ENCODE assay signal across 30 cellular contexts in the genomic region with DNA sequence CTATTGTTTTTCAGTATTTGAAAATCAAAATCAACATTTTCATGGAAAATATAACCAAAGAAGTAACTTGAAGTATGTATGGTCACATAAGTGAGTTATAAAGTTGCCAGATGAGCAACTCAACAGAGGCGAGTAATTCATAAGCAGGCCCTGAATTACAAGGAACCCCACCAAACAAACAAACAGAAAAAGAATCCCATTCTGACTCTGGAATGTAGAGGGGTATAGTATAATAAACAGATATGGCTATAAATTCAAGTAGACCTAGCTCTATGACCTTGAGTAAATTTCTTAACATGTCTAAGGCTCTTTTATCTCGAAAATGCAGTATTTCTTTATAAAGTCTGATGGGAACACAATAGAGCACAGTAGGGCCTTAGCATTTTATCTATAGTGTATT. TPM values are rescaled to one million over a fixed set of nuclear protein-coding genes. Genes with fewer than 3 reads are reported as not detected.
"Had no signal": no experiment of that assay in that cellular context is flagged by ENCODE, and none has a peak within 500 bp of the region (broad histone marks: within the 10 kb centered on the region; RNA-seq: fewer than 3 reads in every experiment).

No MANE protein-coding gene starts in this region.

- H3K4me1 Mint-ChIP-seq: natural killer cell had no signal

- H3K27ac Mint-ChIP-seq: immature natural killer cell; mesothelial cell of epicardium; naive B cell; natural killer cell; nephron progenitor cell; stimulated activated naive B cell treated with anti-CD40 and anti-IgM and Interleukin-4, amounts not matched to agents 10 μg/mL and 1 μg/mL and 100 μg/mL, for 72 hours had no signal

- H3K4me1 ChIP-seq: prostate gland, testis had no signal

- H3K36me3 ChIP-seq: left lung, lower lobe of right lung, ovary, prostate gland, stomach, thyroid gland, transverse colon, upper lobe of left lung, vagina had no signal

- H3K36me3 Mint-ChIP-seq: immature natural killer cell; mesothelial cell of epicardium; naive B cell; stimulated activated naive B cell treated with anti-CD40 and anti-IgM and Interleukin-4, amounts not matched to agents 10 μg/mL and 1 μg/mL and 100 μg/mL, for 72 hours had no signal

- H3K27ac ChIP-seq: left lung, lower lobe of right lung, ovary, prostate gland, skin epidermis, stomach, testis, thyroid gland, transverse colon, upper lobe of left lung, vagina had no signal

- H3K9me3 ChIP-seq: left lung, lower lobe of right lung, ovary, prostate gland, stomach, testis, thyroid gland, transverse colon, upper lobe of left lung, vagina had no signal

- H3K4me3 Mint-ChIP-seq: immature natural killer cell; mesothelial cell of epicardium; naive B cell; natural killer cell; nephron progenitor cell; stimulated activated naive B cell treated with anti-CD40 and anti-IgM and Interleukin-4, amounts not matched to agents 10 μg/mL and 1 μg/mL and 100 μg/mL, for 72 hours had no signal

- DNase-seq: hippocampal formation; immature natural killer cell; kidney; left colon; left lung; lower lobe of right lung; mammary epithelial cell; mesenchymal stem cell; naive B cell; natural killer cell; nephron progenitor cell; ovary; retina; right cardiac atrium; stimulated activated CD4-positive, alpha-beta T cell treated with anti-CD3 and anti-CD28 coated beads, Interleukin-12 subunit alpha, Interleukin-12 subunit beta, amount 100 ng/mL, for 4 hours; stimulated activated CD4-positive, alpha-beta T cell treated with anti-CD3 and anti-CD28 coated beads, Interleukin-15, amount 100 ng/mL, for 24 hours; stimulated activated CD4-positive, alpha-beta T cell treated with anti-CD3 and anti-CD28 coated beads, Interleukin-2, amount 100 ng/mL, for 24 hours; stimulated activated CD4-positive, alpha-beta T cell treated with anti-CD3 and anti-CD28 coated beads, Interleukin-4, amount 100 ng/mL, for 1 hour; stimulated activated naive B cell treated with anti-CD40 and anti-IgM and Interleukin-4, amounts not matched to agents 10 μg/mL and 1 μg/mL and 100 μg/mL, for 72 hours; stimulated activated naive CD8-positive, alpha-beta T cell treated with anti-CD3 and anti-CD28 coated beads, Interleukin-15, Interleukin-2, amounts not matched to agents 100 U/mL and 50 U/mL, for 24 hours; stomach; testis; thyroid gland; transverse colon; upper lobe of left lung had no signal

- H3K4me3 ChIP-seq: left lung, lower lobe of right lung, ovary, prostate gland, skin epidermis, stomach, testis, thyroid gland, transverse colon, upper lobe of left lung, vagina had no signal

- H3K27me3 ChIP-seq: ovary, testis, thyroid gland, vagina had no signal

- H3K9me3 Mint-ChIP-seq: mesothelial cell of epicardium; natural killer cell; nephron progenitor cell; stimulated activated naive B cell treated with anti-CD40 and anti-IgM and Interleukin-4, amounts not matched to agents 10 μg/mL and 1 μg/mL and 100 μg/mL, for 72 hours had no signal

RNA-seq across cellular contexts. Expression of a gene that starts 4.7 kb away (rescaled TPM):
- total RNA-seq: mononuclear cell had no signal
- polyA plus RNA-seq: mammary epithelial cell had no signal
